15 cellular contexts compared by ENCODE assay signal in the genomic region with DNA sequence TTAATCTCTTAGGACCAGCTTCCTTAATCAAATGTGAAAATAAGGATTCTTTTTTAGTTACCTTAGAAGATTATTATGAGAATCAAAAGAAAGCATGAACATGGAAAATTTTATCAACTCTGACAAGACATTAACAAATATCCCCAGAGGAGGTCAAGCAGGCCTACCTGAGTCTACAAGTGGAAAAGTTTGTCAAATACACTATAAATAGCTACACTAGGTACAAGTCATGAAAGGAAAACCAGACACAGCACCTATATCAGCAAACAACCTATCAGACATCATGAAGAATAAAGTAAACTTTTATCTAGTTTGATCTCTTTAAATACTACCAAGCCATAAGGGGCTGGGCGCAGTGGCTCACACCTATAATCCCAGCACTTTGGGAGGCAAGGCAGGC.
DNase-seq lines count a peak whose midpoint lies in the region; ATAC-seq and TF ChIP-seq lines count a peak whose summit lies in the region.
"Had no signal": no experiment of that assay in that cellular context is flagged by ENCODE, and none has a peak within 500 bp of the region (broad histone marks: within the 10 kb centered on the region; RNA-seq: fewer than 3 reads in every experiment).

No MANE protein-coding gene starts in this region.

- peaks cover 14% of the 10 kb centered on the region for H3K4me1 Mint-ChIP-seq in neural progenitor cell
- H3K4me1 Mint-ChIP-seq: CD4-positive, alpha-beta memory T cell had no signal

- H3F3A ChIP-seq in neural progenitor cell (ENCODE audit: low read depth) = peaks cover 25% of the 10 kb centered on the region

- H3K27me3 Mint-ChIP-seq in neural progenitor cell (ENCODE audit: insufficient read depth, low read depth) = no peaks in the 10 kb centered on the region
- H3K27me3 Mint-ChIP-seq: CD4-positive, alpha-beta memory T cell had no signal

- H3K79me2 ChIP-seq in neural progenitor cell (ENCODE audit: low read depth) = peaks cover 55% of the 10 kb centered on the region

- no peak overlapping the region for H3K27ac ChIP-seq in right atrium auricular region
- H3K27ac ChIP-seq in neural progenitor cell = peak overlapping the region; percentile 34
- H3K27ac ChIP-seq in stomach = peak overlapping the region; percentile 52 to 79 (median 71)
- H3K27ac ChIP-seq: GM23248 had no signal

- H3K4me1 ChIP-seq in right atrium auricular region (no peaks in the 10 kb centered on the region), neural progenitor cell (peaks cover 33% of the 10 kb centered on the region), stomach (peaks cover 0 to 42% (median 16%) of the 10 kb centered on the region in 4 donors)

- H3K4me3 Mint-ChIP-seq in neural progenitor cell = no peak overlapping the region
- H3K4me3 Mint-ChIP-seq: CD4-positive, alpha-beta memory T cell had no signal

- no peak overlapping the region for H2AFZ ChIP-seq in neural progenitor cell (replicated peaks)
- H2AFZ ChIP-seq: GM23248 had no signal

- H3K9me3 ChIP-seq in right atrium auricular region (peaks cover 0 to 6% of the 10 kb centered on the region in 2 donors), neural progenitor cell (ENCODE audit: low read depth) (no peaks in the 10 kb centered on the region), stomach (peaks cover 0 to 4% (median 0%) of the 10 kb centered on the region in 4 donors)

- peaks cover 31% of the 10 kb centered on the region for H4K20me1 ChIP-seq in neural progenitor cell (ENCODE audit: low read depth)

- intact Hi-C loops in left ventricle myocardium superior (cut with micrococcal nuclease) (no loop called here), stomach (cut with DNase I; ENCODE audit: low total_unique reads) (no loop called here)

- no peak for TF ChIP-seq EP300 in stomach (IDR thresholded peaks at IDR 0.05)

- H3K27ac Mint-ChIP-seq in neural progenitor cell = no peak overlapping the region
- H3K27ac Mint-ChIP-seq: CD4-positive, alpha-beta memory T cell had no signal

- H3K27me3 ChIP-seq in right atrium auricular region (no peaks in the 10 kb centered on the region), neural progenitor cell (no peaks in the 10 kb centered on the region), stomach (no peaks in the 10 kb centered on the region)

- WGBS in stomach, 5 donors = 36 to 87% (median 58%) methylated on average over 1 of the region's 1 CpG

- ATAC-seq in left ventricle myocardium superior (peak; percentile 49), GM19023 (IDR thresholded peaks at IDR 0.05; ENCODE audit: unreplicated experiment) (no peak)

- H3K9me3 Mint-ChIP-seq in neural progenitor cell = peaks cover 8% of the 10 kb centered on the region

- no peak overlapping the region for H3K9ac ChIP-seq in neural progenitor cell
- H3K9ac ChIP-seq: GM23248 had no signal

- H3K4me2 ChIP-seq in neural progenitor cell = peak overlapping the region; percentile 23

- TF ChIP-seq POLR2A in stomach (IDR thresholded peaks at IDR 0.05) = no peak

- peaks cover 5% of the 10 kb centered on the region for H3K36me3 Mint-ChIP-seq in neural progenitor cell
- H3K36me3 Mint-ChIP-seq: CD4-positive, alpha-beta memory T cell had no signal

- H3K4me3 ChIP-seq in right atrium auricular region = no peak overlapping the region
- H3K4me3 ChIP-seq in neural progenitor cell = no peak overlapping the region
- H3K4me3 ChIP-seq in stomach = no peak overlapping the region
- H3K4me3 ChIP-seq: GM23248 had no signal

- DNase-seq in left ventricle myocardium superior (no peak), right atrium auricular region (ENCODE audit: low spot score) (no peak), neural progenitor cell (ENCODE audit: low spot score) (no peak), stomach (no peak)
- no peak for DNase-seq in stimulated activated CD4-positive, alpha-beta T cell treated with anti-CD3 and anti-CD28 coated beads, Interleukin-4, amount 100 ng/mL, for 24 hours
- DNase-seq: C1 segment of cervical spinal cord; Calu3; CD4-positive, alpha-beta memory T cell; COR-L47; DMS53; DND-41; GM23248; H7; HCEC 1CT had no signal

- no peak for TF ChIP-seq CTCF in right atrium auricular region (IDR thresholded peaks at IDR 0.05)
- TF ChIP-seq CTCF in neural progenitor cell (IDR thresholded peaks at IDR 0.05) = no peak
- TF ChIP-seq CTCF in stomach (IDR thresholded peaks at IDR 0.05) = no peak

- H3K36me3 ChIP-seq in right atrium auricular region = no peaks in the 10 kb centered on the region
- no peaks in the 10 kb centered on the region for H3K36me3 ChIP-seq in neural progenitor cell
- H3K36me3 ChIP-seq in stomach = no peaks in the 10 kb centered on the region

Comparison
In these comparisons a context has a peak if more than half of its experiments do, and no peak if none do; other contexts are left out.
1. H3K27ac ChIP-seq: peak in neural progenitor cell (single experiment) and stomach (5 of 5); none in right atrium auricular region (0 of 2).